17 cellular contexts compared by ENCODE assay signal in genomic region chr9:96476591-96476990, GRCh38. TPM values are rescaled to one million over a fixed set of nuclear protein-coding genes. Genes with fewer than 3 reads are reported as not detected.
DNase-seq lines count a peak whose midpoint lies in the region; ATAC-seq and TF ChIP-seq lines count a peak whose summit lies in the region.
"Had no signal": no experiment of that assay in that cellular context is flagged by ENCODE, and none has a peak within 500 bp of the region (broad histone marks: within the 10 kb centered on the region; RNA-seq: fewer than 3 reads in every experiment).

No MANE protein-coding gene starts in this region.

- H3K4me3 ChIP-seq in AG10803 (ENCODE audit: low read length) (no peak overlapping the region), colonic mucosa (no peak overlapping the region)
- H3K4me3 ChIP-seq: pancreas, suprapubic skin had no signal

- H3K9me3 ChIP-seq in colonic mucosa, result no peaks in the 10 kb centered on the region
- H3K9me3 ChIP-seq: pancreas, suprapubic skin had no signal

- intact Hi-C loops in colonic mucosa (cut with DNase I), result no loop called here

- no peaks in the 10 kb centered on the region for H3K4me1 ChIP-seq in colonic mucosa
- H3K4me1 ChIP-seq: pancreas, suprapubic skin had no signal

- H3K27ac ChIP-seq in colonic mucosa, result no peak overlapping the region
- H3K27ac ChIP-seq: HL-60, pancreas, suprapubic skin had no signal

- peak; percentile 32 for DNase-seq in AG10803 (ENCODE audit: low read depth)
- peak; percentile 91 for DNase-seq in ELR (ENCODE audit: low read depth)
- peak; percentile 37 for DNase-seq in amniotic epithelial cell (ENCODE audit: low read depth)
- DNase-seq in glomerular endothelial cell (ENCODE audit: extremely low read depth, low read depth, low spot score), result peak; percentile 39
- no peak for DNase-seq in colonic mucosa
- no peak for DNase-seq in islet precursor cell
- DNase-seq: AML-193; Calu3; MV-4-11; NCI-H1930; NCI-H510A; pancreas; stimulated activated CD4-positive, alpha-beta T cell treated with anti-CD3 and anti-CD28 coated beads, Interleukin-4, amount 100 ng/mL, for 1 hour had no signal

- no peaks in the 10 kb centered on the region for H3K27me3 ChIP-seq in colonic mucosa
- H3K27me3 ChIP-seq: pancreas, suprapubic skin had no signal

- ATAC-seq in HG03095 (IDR thresholded peaks at IDR 0.05; ENCODE audit: unreplicated experiment) (no peak), GM19395 (IDR thresholded peaks at IDR 0.05; ENCODE audit: unreplicated experiment) (no peak)
- ATAC-seq: pancreas had no signal

- H3K9ac ChIP-seq in colonic mucosa (ENCODE audit: low read depth in 2 of 2, low read length in 2 of 2), result no peak overlapping the region

- TF ChIP-seq CTCF in AG10803 (conservative IDR thresholded peaks at IDR 0.05; ENCODE audit: low read length) (no peak), colonic mucosa (IDR thresholded peaks at IDR 0.05) (no peak)

- no peaks in the 10 kb centered on the region for H3K36me3 ChIP-seq in colonic mucosa
- H3K36me3 ChIP-seq: pancreas had no signal

RNA-seq across cellular contexts. Expression of gene HABP4, which starts 26.6 kb away (rescaled TPM):
- 10.4 and 13.5 TPM in 2 replicates for total RNA-seq in glomerular endothelial cell
- total RNA-seq in colonic mucosa, result 1 to 10 TPM; 2.8 to 4.4 TPM

RNA-seq across cellular contexts. Expression of gene ZNF367, which starts 58.4 kb away (rescaled TPM):
- 0.68 and 1.8 TPM in 2 replicates for total RNA-seq in glomerular endothelial cell
- 10 to 100 TPM in 1 of 2 donors, 1 to 10 TPM in 1; 3.6 to 18.9 TPM for total RNA-seq in colonic mucosa

Comparison
In these comparisons a context has a peak if more than half of its experiments do, and no peak if none do; other contexts are left out.
1. DNase-seq: peak in AG10803 (single experiment), ELR (single experiment), amniotic epithelial cell (single experiment) and glomerular endothelial cell (single experiment); none in colonic mucosa (single experiment) and islet precursor cell (single experiment).